ENCODE assay signal across 1 cellular context in the genomic region with DNA sequence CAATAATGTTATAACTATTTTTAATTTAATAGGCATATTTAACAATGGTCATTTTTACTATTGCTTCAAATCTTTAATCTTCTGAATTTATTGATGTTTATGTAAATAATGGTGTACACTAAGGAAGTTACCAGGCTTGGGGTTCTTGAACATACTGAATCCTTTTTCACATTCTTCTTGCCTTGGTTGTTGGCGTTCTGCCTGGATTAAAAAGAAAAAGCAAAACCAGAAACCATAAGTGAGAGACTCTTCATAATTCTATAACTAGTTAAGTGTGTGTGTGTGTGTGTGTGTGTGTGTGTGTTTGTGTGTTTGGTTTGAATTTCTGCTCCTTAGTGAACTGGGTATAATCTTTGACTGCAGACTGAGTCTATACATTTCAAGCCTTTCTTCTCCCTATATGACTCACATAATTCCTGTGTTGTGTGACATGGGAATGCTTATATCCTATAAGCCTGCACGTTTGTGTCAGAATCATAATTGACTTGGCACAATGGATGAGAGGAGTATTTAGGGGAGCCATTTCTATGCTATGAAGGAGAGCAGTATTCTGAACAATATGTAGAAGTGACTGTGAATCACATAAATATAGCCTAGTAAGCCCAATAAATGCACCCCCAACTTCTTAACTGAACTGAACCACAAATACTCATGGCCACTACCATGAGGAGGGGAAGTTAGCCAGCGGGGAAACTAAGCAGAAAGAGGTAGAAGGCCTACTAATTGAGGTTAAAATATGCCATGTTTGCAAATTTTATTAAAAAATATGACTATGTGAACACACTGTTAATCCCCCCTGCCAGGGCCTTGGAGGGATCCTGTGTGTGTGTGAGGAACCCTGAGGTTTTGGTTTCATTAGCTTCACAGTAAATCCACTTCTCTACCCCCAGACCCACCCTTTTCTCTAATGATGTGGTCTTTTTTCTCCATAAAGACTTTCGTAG.
TF ChIP-seq lines count a peak whose summit lies in the region.

No MANE protein-coding gene starts in this region.

TF ChIP-seq in SK-N-SH, 30 proteins besides CTCF, POLR2A, EP300 and RAD21 (continued from another document):
- TF ChIP-seq, protein P1, sequence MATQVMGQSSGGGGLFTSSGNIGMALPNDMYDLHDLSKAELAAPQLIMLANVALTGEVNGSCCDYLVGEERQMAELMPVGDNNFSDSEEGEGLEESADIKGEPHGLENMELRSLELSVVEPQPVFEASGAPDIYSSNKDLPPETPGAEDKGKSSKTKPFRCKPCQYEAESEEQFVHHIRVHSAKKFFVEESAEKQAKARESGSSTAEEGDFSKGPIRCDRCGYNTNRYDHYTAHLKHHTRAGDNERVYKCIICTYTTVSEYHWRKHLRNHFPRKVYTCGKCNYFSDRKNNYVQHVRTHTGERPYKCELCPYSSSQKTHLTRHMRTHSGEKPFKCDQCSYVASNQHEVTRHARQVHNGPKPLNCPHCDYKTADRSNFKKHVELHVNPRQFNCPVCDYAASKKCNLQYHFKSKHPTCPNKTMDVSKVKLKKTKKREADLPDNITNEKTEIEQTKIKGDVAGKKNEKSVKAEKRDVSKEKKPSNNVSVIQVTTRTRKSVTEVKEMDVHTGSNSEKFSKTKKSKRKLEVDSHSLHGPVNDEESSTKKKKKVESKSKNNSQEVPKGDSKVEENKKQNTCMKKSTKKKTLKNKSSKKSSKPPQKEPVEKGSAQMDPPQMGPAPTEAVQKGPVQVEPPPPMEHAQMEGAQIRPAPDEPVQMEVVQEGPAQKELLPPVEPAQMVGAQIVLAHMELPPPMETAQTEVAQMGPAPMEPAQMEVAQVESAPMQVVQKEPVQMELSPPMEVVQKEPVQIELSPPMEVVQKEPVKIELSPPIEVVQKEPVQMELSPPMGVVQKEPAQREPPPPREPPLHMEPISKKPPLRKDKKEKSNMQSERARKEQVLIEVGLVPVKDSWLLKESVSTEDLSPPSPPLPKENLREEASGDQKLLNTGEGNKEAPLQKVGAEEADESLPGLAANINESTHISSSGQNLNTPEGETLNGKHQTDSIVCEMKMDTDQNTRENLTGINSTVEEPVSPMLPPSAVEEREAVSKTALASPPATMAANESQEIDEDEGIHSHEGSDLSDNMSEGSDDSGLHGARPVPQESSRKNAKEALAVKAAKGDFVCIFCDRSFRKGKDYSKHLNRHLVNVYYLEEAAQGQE (IDR thresholded peaks at IDR 0.05; ENCODE audit: low read depth, low read length) = no peak
- no peak for TF ChIP-seq TCF12 (IDR thresholded peaks at IDR 0.05)
- TF ChIP-seq, protein P2, sequence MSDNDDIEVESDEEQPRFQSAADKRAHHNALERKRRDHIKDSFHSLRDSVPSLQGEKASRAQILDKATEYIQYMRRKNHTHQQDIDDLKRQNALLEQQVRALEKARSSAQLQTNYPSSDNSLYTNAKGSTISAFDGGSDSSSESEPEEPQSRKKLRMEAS (IDR thresholded peaks at IDR 0.05; ENCODE audit: low read depth) = no peak
- TF ChIP-seq, protein P3, sequence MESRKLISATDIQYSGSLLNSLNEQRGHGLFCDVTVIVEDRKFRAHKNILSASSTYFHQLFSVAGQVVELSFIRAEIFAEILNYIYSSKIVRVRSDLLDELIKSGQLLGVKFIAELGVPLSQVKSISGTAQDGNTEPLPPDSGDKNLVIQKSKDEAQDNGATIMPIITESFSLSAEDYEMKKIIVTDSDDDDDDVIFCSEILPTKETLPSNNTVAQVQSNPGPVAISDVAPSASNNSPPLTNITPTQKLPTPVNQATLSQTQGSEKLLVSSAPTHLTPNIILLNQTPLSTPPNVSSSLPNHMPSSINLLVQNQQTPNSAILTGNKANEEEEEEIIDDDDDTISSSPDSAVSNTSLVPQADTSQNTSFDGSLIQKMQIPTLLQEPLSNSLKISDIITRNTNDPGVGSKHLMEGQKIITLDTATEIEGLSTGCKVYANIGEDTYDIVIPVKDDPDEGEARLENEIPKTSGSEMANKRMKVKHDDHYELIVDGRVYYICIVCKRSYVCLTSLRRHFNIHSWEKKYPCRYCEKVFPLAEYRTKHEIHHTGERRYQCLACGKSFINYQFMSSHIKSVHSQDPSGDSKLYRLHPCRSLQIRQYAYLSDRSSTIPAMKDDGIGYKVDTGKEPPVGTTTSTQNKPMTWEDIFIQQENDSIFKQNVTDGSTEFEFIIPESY (IDR thresholded peaks at IDR 0.05; ENCODE audit: borderline replicate concordance, low read depth) = no peak
- TF ChIP-seq FOXM1 (IDR thresholded peaks at IDR 0.05; ENCODE audit: low read depth) = no peak
- TF ChIP-seq JUND (IDR thresholded peaks at IDR 0.05) = no peak
- TF ChIP-seq FOXJ3 (CRISPR knock-in tag; IDR thresholded peaks at IDR 0.05) = no peak
- TF ChIP-seq POLR2AphosphoS5 (IDR thresholded peaks at IDR 0.05; ENCODE audit: low read depth, low read length) = no peak
